Comparison of ENCODE assay signal across 17 cellular contexts in genomic region chr1:6899141-6899540, GRCh38.
"Had no signal": no experiment of that assay in that cellular context is flagged by ENCODE, and none has a peak within 500 bp of the region (broad histone marks: within the 10 kb centered on the region; RNA-seq: fewer than 3 reads in every experiment).

No MANE protein-coding gene starts in this region.

- H3K27ac ChIP-seq: brain microvascular endothelial cell, hepatocyte, parathyroid adenoma, testis had no signal

- H3K4me3 ChIP-seq: hepatocyte, testis had no signal

- H3K36me3 Mint-ChIP-seq: mesothelial cell of epicardium, naive B cell had no signal

- H3K4me1 Mint-ChIP-seq: activated naive CD4-positive, alpha-beta T cell treated with anti-CD3 and anti-CD28 coated beads, Interleukin-2, amount 50 U/mL, for 24 hours; stimulated activated naive CD8-positive, alpha-beta T cell treated with anti-CD3 and anti-CD28 coated beads, Interleukin-15, amount 100 ng/mL, for 72 hours had no signal

- H3K4me1 ChIP-seq: parathyroid adenoma, testis had no signal

- H3K27ac Mint-ChIP-seq: activated naive CD4-positive, alpha-beta T cell treated with anti-CD3 and anti-CD28 coated beads, Interleukin-2, amount 50 U/mL, for 24 hours; endodermal cell; mesothelial cell of epicardium; naive B cell; stimulated activated naive CD8-positive, alpha-beta T cell treated with anti-CD3 and anti-CD28 coated beads, Interleukin-15, amount 100 ng/mL, for 72 hours; T-helper 1 cell treated with Interleukin-12 subunit alpha and Interleukin-12 subunit beta and Interleukin-4 antibody, amounts not matched to agents 30 μg/mL and 1 μg/mL, for 36 hours had no signal

- ATAC-seq: stimulated activated naive CD8-positive, alpha-beta T cell treated with anti-CD3 and anti-CD28 coated beads, Interleukin-15, amount 100 ng/mL, for 72 hours had no signal

- H3K27me3 Mint-ChIP-seq: activated naive CD4-positive, alpha-beta T cell treated with anti-CD3 and anti-CD28 coated beads, Interleukin-2, amount 50 U/mL, for 24 hours; naive B cell; stimulated activated naive CD8-positive, alpha-beta T cell treated with anti-CD3 and anti-CD28 coated beads, Interleukin-15, amount 100 ng/mL, for 72 hours had no signal

- H3K9me3 ChIP-seq: testis had no signal

- DNase-seq: activated CD4-positive, alpha-beta T cell treated with anti-CD3 and anti-CD28 coated beads, Interleukin-2, amount 50 U/mL, for 4 hours; activated T-cell treated with anti-CD3 and anti-CD28 coated beads, Interleukin-2, amount 50 U/mL, for 1 hour; amygdala; brain microvascular endothelial cell; endodermal cell; erythroblast; kidney glomerular epithelial cell; naive B cell; stimulated activated CD4-positive, alpha-beta T cell treated with anti-CD3 and anti-CD28 coated beads, Interleukin-15, amount 100 ng/mL, for 24 hours; stimulated activated CD4-positive, alpha-beta T cell treated with anti-CD3 and anti-CD28 coated beads, Interleukin-4, amount 100 ng/mL, for 24 hours; stimulated activated naive CD8-positive, alpha-beta T cell treated with anti-CD3 and anti-CD28 coated beads, Interleukin-15, amount 100 ng/mL, for 72 hours; testis had no signal

- H3K4me3 Mint-ChIP-seq: activated naive CD4-positive, alpha-beta T cell treated with anti-CD3 and anti-CD28 coated beads, Interleukin-2, amount 50 U/mL, for 24 hours; endodermal cell; mesothelial cell of epicardium; naive B cell; stimulated activated naive CD8-positive, alpha-beta T cell treated with anti-CD3 and anti-CD28 coated beads, Interleukin-15, amount 100 ng/mL, for 72 hours; T-helper 1 cell treated with Interleukin-12 subunit alpha and Interleukin-12 subunit beta and Interleukin-4 antibody, amounts not matched to agents 30 μg/mL and 1 μg/mL, for 36 hours had no signal

- H3K27me3 ChIP-seq: brain microvascular endothelial cell, hepatocyte, testis had no signal

- H3K36me3 ChIP-seq: brain microvascular endothelial cell had no signal

- H3K9me3 Mint-ChIP-seq: activated naive CD4-positive, alpha-beta T cell treated with anti-CD3 and anti-CD28 coated beads, Interleukin-2, amount 50 U/mL, for 24 hours; endodermal cell; mesothelial cell of epicardium; stimulated activated naive CD8-positive, alpha-beta T cell treated with anti-CD3 and anti-CD28 coated beads, Interleukin-15, amount 100 ng/mL, for 72 hours; T-helper 1 cell treated with Interleukin-12 subunit alpha and Interleukin-12 subunit beta and Interleukin-4 antibody, amounts not matched to agents 30 μg/mL and 1 μg/mL, for 36 hours had no signal
